12 cellular contexts compared by ENCODE assay signal in genomic region chr11:60786811-60787567, GRCh38. TPM values are rescaled to one million over a fixed set of nuclear protein-coding genes. Genes with fewer than 3 reads are reported as not detected.
DNase-seq lines count a peak whose midpoint lies in the region; ATAC-seq and TF ChIP-seq lines count a peak whose summit lies in the region.
"Had no signal": no experiment of that assay in that cellular context is flagged by ENCODE, and none has a peak within 500 bp of the region (broad histone marks: within the 10 kb centered on the region; RNA-seq: fewer than 3 reads in every experiment).

No MANE protein-coding gene starts in this region.

- H3K9me3 Mint-ChIP-seq in osteocyte (ENCODE audit: unreplicated experiment) = no peaks in the 10 kb centered on the region
- H3K9me3 Mint-ChIP-seq in activated CD4-positive, alpha-beta T cell treated with anti-CD3 and anti-CD28 coated beads, Interleukin-2, amount 10 ng/mL, durations not matched to agents 7 days and 5 days = no peaks in the 10 kb centered on the region
- H3K9me3 Mint-ChIP-seq: central memory CD8-positive, alpha-beta T cell had no signal

- intact Hi-C loops in PC-3 (cut with micrococcal nuclease) = no loop called here

- H3K36me3 ChIP-seq in BLaER1 (no peaks in the 10 kb centered on the region), PC-3 (ENCODE audit: low read depth, low read length) (no peaks in the 10 kb centered on the region)
- H3K36me3 ChIP-seq: suprapubic skin had no signal

- H3K9me3 ChIP-seq in BLaER1 (peaks cover 19% of the 10 kb centered on the region), PC-3 (ENCODE audit: low read length) (0 out of 2 replicates have a peak, but pooled peaks cover 6% of the 10 kb centered on the region)
- H3K9me3 ChIP-seq: suprapubic skin had no signal

- ATAC-seq in PC-3 = peak; percentile 28
- no peak for ATAC-seq in HG03378 (IDR thresholded peaks at IDR 0.05; ENCODE audit: unreplicated experiment)

- TF ChIP-seq CTCF in PC-3 (conservative IDR thresholded peaks at IDR 0.05; ENCODE audit: low read depth, low read length) (no peak), fibroblast of villous mesenchyme (IDR thresholded peaks at IDR 0.05; ENCODE audit: insufficient read depth, low read depth, low read length) (no peak), osteocyte (IDR thresholded peaks at IDR 0.05) (no peak)

- H3F3A ChIP-seq in PC-3 (ENCODE audit: low read length, unreplicated experiment) = no peaks in the 10 kb centered on the region

- DNase-seq in PC-3 = peak; percentile 72
- DNase-seq in fibroblast of villous mesenchyme (ENCODE audit: low read depth) = peak; percentile 70
- no peak for DNase-seq in osteocyte (ENCODE audit: extremely low spot score, unreplicated experiment)
- DNase-seq in activated T-cell treated with anti-CD3 and anti-CD28 coated beads, Interleukin-2, amount 50 U/mL, for 1 hour = no peak
- DNase-seq in activated CD4-positive, alpha-beta T cell treated with anti-CD3 and anti-CD28 coated beads, Interleukin-2, amount 10 ng/mL, durations not matched to agents 7 days and 5 days = no peak
- DNase-seq in NCI-H2107 treated with DMSO at 0.1 percent for 48 hours (lab: John Stamatoyannopoulos, UW; ENCODE audit: unreplicated experiment) = no peak

- H3K4me1 ChIP-seq in BLaER1 (peaks cover 27% of the 10 kb centered on the region), PC-3 (ENCODE audit: insufficient read depth, low read length) (peaks cover 10% of the 10 kb centered on the region; the same call in 1 of the 2 replicates)
- H3K4me1 ChIP-seq: suprapubic skin had no signal

- no peaks in the 10 kb centered on the region for H3K27me3 Mint-ChIP-seq in osteocyte (ENCODE audit: unreplicated experiment)
- H3K27me3 Mint-ChIP-seq in activated CD4-positive, alpha-beta T cell treated with anti-CD3 and anti-CD28 coated beads, Interleukin-2, amount 10 ng/mL, durations not matched to agents 7 days and 5 days = peaks cover 4% of the 10 kb centered on the region
- H3K27me3 Mint-ChIP-seq: central memory CD8-positive, alpha-beta T cell had no signal

- no peaks in the 10 kb centered on the region for H3K36me3 Mint-ChIP-seq in osteocyte (ENCODE audit: unreplicated experiment)
- no peaks in the 10 kb centered on the region for H3K36me3 Mint-ChIP-seq in activated CD4-positive, alpha-beta T cell treated with anti-CD3 and anti-CD28 coated beads, Interleukin-2, amount 10 ng/mL, durations not matched to agents 7 days and 5 days (ENCODE audit: low read depth)

- H3K9me2 ChIP-seq in PC-3 (replicated peaks; ENCODE audit: low read length) = no peaks in the 10 kb centered on the region

- no TSS peak for BruUV-seq in PC-3 (replicated peaks; lab: Mats Ljungman, UMichigan)

- no peaks in the 10 kb centered on the region for H3K79me2 ChIP-seq in PC-3 (ENCODE audit: low read length)

- CTCF ChIA-PET in PC-3 (lab: Charles Lee) = interaction anchor here (0.6 kb wide), 1 partner anchor 104 kb away, joined by 3 read pairs; no protein-coding TSS in a partner anchor
- CTCF ChIA-PET in activated CD4-positive, alpha-beta T cell treated with anti-CD3 and anti-CD28 coated beads, Interleukin-2, amount 10 ng/mL, durations not matched to agents 7 days and 5 days (lab: Charles Lee) = no interaction called here

- POLR2A ChIA-PET in PC-3 (lab: Charles Lee; ENCODE audit: unreplicated experiment) = no interaction called here
- POLR2A ChIA-PET in activated CD4-positive, alpha-beta T cell treated with anti-CD3 and anti-CD28 coated beads, Interleukin-2, amount 10 ng/mL, durations not matched to agents 7 days and 5 days (lab: Charles Lee) = no interaction called here

- H4K20me1 ChIP-seq in BLaER1 = no peaks in the 10 kb centered on the region
- no peaks in the 10 kb centered on the region for H4K20me1 ChIP-seq in PC-3 (ENCODE audit: low read length)

- no peak overlapping the region for H2AFZ ChIP-seq in PC-3 (ENCODE audit: low read length)
- H2AFZ ChIP-seq: PC-9 had no signal

- H3K4me3 ChIP-seq in BLaER1 (no peak overlapping the region), PC-3 (ENCODE audit: low read length) (no peak overlapping the region), fibroblast of villous mesenchyme (ENCODE audit: low read depth, low read length) (no peak overlapping the region)
- H3K4me3 ChIP-seq: PC-9, suprapubic skin had no signal

- H3K4me3 Mint-ChIP-seq in osteocyte (ENCODE audit: unreplicated experiment) = no peak overlapping the region
- H3K4me3 Mint-ChIP-seq in activated CD4-positive, alpha-beta T cell treated with anti-CD3 and anti-CD28 coated beads, Interleukin-2, amount 10 ng/mL, durations not matched to agents 7 days and 5 days = no peak overlapping the region
- H3K4me3 Mint-ChIP-seq: central memory CD8-positive, alpha-beta T cell had no signal

- no peaks in the 10 kb centered on the region for H3K27me3 ChIP-seq in BLaER1
- H3K27me3 ChIP-seq in PC-3 (ENCODE audit: low read length) = no peaks in the 10 kb centered on the region

- H3K27ac Mint-ChIP-seq in osteocyte (ENCODE audit: unreplicated experiment) = peak overlapping the region; percentile 48
- H3K27ac Mint-ChIP-seq in activated CD4-positive, alpha-beta T cell treated with anti-CD3 and anti-CD28 coated beads, Interleukin-2, amount 10 ng/mL, durations not matched to agents 7 days and 5 days = no peak overlapping the region

- H3K9ac ChIP-seq in BLaER1 (no peak overlapping the region; the same call in 1 of the 2 replicates), PC-3 (ENCODE audit: low read length) (no peak overlapping the region)

- no peak overlapping the region for H3K27ac ChIP-seq in BLaER1
- H3K27ac ChIP-seq in PC-3 (ENCODE audit: low read length) = no peak overlapping the region
- H3K27ac ChIP-seq: PC-9, suprapubic skin had no signal

- peak overlapping the region; percentile 35 for H3K4me2 ChIP-seq in BLaER1
- no peak overlapping the region for H3K4me2 ChIP-seq in PC-3 (ENCODE audit: low read length)
- H3K4me2 ChIP-seq: PC-9 had no signal

- peaks cover 16% of the 10 kb centered on the region for H3K4me1 Mint-ChIP-seq in osteocyte (ENCODE audit: unreplicated experiment)
- no peaks in the 10 kb centered on the region for H3K4me1 Mint-ChIP-seq in activated CD4-positive, alpha-beta T cell treated with anti-CD3 and anti-CD28 coated beads, Interleukin-2, amount 10 ng/mL, durations not matched to agents 7 days and 5 days
- H3K4me1 Mint-ChIP-seq: central memory CD8-positive, alpha-beta T cell had no signal

RNA-seq across cellular contexts. Expression of gene MS4A10, which starts 1.9 kb away (rescaled TPM):
- total RNA-seq in PC-3 (2014; rRNA removed) = not detected in 2 replicates
- not detected in 2 replicates for total RNA-seq in fibroblast of villous mesenchyme
- not detected in 2 replicates for total RNA-seq in osteocyte
- not detected for total RNA-seq in activated CD4-positive, alpha-beta T cell treated with anti-CD3 and anti-CD28 coated beads, Interleukin-2, amount 10 ng/mL, durations not matched to agents 7 days and 5 days
- total RNA-seq: activated CD8-positive, alpha-beta memory T cell treated with anti-CD3 and anti-CD28 coated beads for 36 hours; PC-9; suprapubic skin had no signal

RNA-seq across cellular contexts. Expression of gene MS4A15, which starts 30.3 kb away (rescaled TPM):
- total RNA-seq in PC-3 (2014; rRNA removed) = not detected in 2 replicates
- total RNA-seq in fibroblast of villous mesenchyme = not detected in 2 replicates
- not detected in 2 replicates for total RNA-seq in osteocyte
- total RNA-seq in activated CD4-positive, alpha-beta T cell treated with anti-CD3 and anti-CD28 coated beads, Interleukin-2, amount 10 ng/mL, durations not matched to agents 7 days and 5 days = not detected
- total RNA-seq: activated CD8-positive, alpha-beta memory T cell treated with anti-CD3 and anti-CD28 coated beads for 36 hours; PC-9; suprapubic skin had no signal

RNA-seq across cellular contexts. Expression of gene CCDC86, which starts 54.9 kb away (rescaled TPM):
- total RNA-seq in PC-3 (2014; rRNA removed) (67.9 and 108 TPM in 2 replicates), fibroblast of villous mesenchyme (11.2 and 13.5 TPM in 2 replicates), osteocyte (25.9 and 27.4 TPM in 2 replicates)
- 10 to 100 TPM; 19.2 to 23.2 TPM for total RNA-seq in activated CD4-positive, alpha-beta T cell treated with anti-CD3 and anti-CD28 coated beads, Interleukin-2, amount 10 ng/mL, durations not matched to agents 7 days and 5 days

Comparison
In these comparisons a context has a peak if more than half of its experiments do, and no peak if none do; other contexts are left out.
1. DNase-seq: peak in PC-3 (single experiment) and fibroblast of villous mesenchyme (single experiment); none in osteocyte (single experiment), activated T-cell treated with anti-CD3 and anti-CD28 coated beads, Interleukin-2, amount 50 U/mL, for 1 hour (single experiment), activated CD4-positive, alpha-beta T cell treated with anti-CD3 and anti-CD28 coated beads, Interleukin-2, amount 10 ng/mL, durations not matched to agents 7 days and 5 days (single experiment) and NCI-H2107 treated with DMSO at 0.1 percent for 48 hours (single experiment).